ENCODE assay signal across 30 cellular contexts in the genomic region with DNA sequence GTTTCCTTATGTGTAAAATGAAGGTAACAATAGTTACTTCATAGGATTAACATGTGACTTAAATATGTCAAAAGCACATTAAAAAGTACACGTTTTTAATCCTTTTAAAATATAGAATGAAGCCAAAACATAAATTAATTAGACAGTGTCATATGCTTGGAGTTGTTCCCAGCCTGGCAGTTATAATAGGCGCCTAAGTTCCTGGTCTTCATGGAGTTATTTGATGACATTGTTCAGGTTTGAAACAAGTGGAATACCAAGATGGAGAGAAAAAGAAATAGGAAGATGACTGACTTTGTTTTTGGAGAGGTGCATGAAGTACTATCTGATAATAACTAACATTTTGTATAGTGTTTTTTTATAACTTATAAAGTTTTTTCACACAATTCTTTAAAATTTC.
DNase-seq lines count a peak whose midpoint lies in the region; ATAC-seq and TF ChIP-seq lines count a peak whose summit lies in the region.
"Had no signal": no experiment of that assay in that cellular context is flagged by ENCODE, and none has a peak within 500 bp of the region (broad histone marks: within the 10 kb centered on the region; RNA-seq: fewer than 3 reads in every experiment).

No MANE protein-coding gene starts in this region.

- no peaks in the 10 kb centered on the region for H3K9me3 ChIP-seq in A673 (ENCODE audit: low read depth, low read length, poor library complexity, severe bottlenecking)
- H3K9me3 ChIP-seq: breast epithelium, left lung, spleen, upper lobe of right lung had no signal

- TF ChIP-seq EP300 in Ishikawa (IDR thresholded peaks at IDR 0.05; ENCODE audit: borderline replicate concordance): no peak

- H3K36me3 ChIP-seq in A673 (ENCODE audit: insufficient read depth, low read length, poor library complexity, severe bottlenecking): no peaks in the 10 kb centered on the region
- H3K36me3 ChIP-seq: breast epithelium, upper lobe of right lung had no signal

- peaks cover 77% of the 10 kb centered on the region for H3K4me1 ChIP-seq in A673 (ENCODE audit: insufficient read depth, low read length, poor library complexity, severe bottlenecking)

- H3K27me3 ChIP-seq in A673 (replicated peaks; ENCODE audit: insufficient read depth, low read depth, low read length, poor library complexity): no peaks in the 10 kb centered on the region
- H3K27me3 ChIP-seq: breast epithelium, left lung, spleen, upper lobe of right lung had no signal

- no peaks in the 10 kb centered on the region for H3K27me3 Mint-ChIP-seq in activated CD4-positive, alpha-beta T cell treated with anti-CD3 and anti-CD28 coated beads, Interleukin-2, amount 10 ng/mL, durations not matched to agents 7 days and 5 days
- H3K27me3 Mint-ChIP-seq: activated B cell treated with CpG ODN at 0.5 μM for 24 hours; activated naive CD4-positive, alpha-beta T cell treated with anti-CD3 and anti-CD28 coated beads, Interleukin-2, amount 50 U/mL, for 24 hours; B cell; naive B cell had no signal

- ATAC-seq in SK-N-SH treated with all-trans-retinoic acid at 6 μM for 48 hours (peak; percentile 30; the same call in 1 of the 3 replicates), left colon (peak; percentile 52), sciatic nerve (no peak)
- ATAC-seq: esophagus mucosa, left lung, PC-3, Right ventricle myocardium inferior had no signal

- H3K9me3 Mint-ChIP-seq in activated CD4-positive, alpha-beta T cell treated with anti-CD3 and anti-CD28 coated beads, Interleukin-2, amount 10 ng/mL, durations not matched to agents 7 days and 5 days: no peaks in the 10 kb centered on the region
- H3K9me3 Mint-ChIP-seq: activated B cell treated with CpG ODN at 0.5 μM for 24 hours; activated naive CD4-positive, alpha-beta T cell treated with anti-CD3 and anti-CD28 coated beads, Interleukin-2, amount 50 U/mL, for 24 hours; activated T-helper 2 cell treated with anti-CD3 and anti-CD28 coated beads, Interferon-gamma antibody, Interleukin-2, Interleukin-4, amounts not matched to agents 10 μg/mL and 5 μg/mL and 100 μg/mL, durations not matched to agents 14 hours and 24 hours and 36 hours had no signal

- no peak overlapping the region for H3K4me3 Mint-ChIP-seq in activated CD4-positive, alpha-beta T cell treated with anti-CD3 and anti-CD28 coated beads, Interleukin-2, amount 10 ng/mL, durations not matched to agents 7 days and 5 days
- H3K4me3 Mint-ChIP-seq: activated B cell treated with CpG ODN at 0.5 μM for 24 hours; activated naive CD4-positive, alpha-beta T cell treated with anti-CD3 and anti-CD28 coated beads, Interleukin-2, amount 50 U/mL, for 24 hours; B cell; naive B cell had no signal

- POLR2A ChIA-PET in A673 (lab: Charles Lee; ENCODE audit: low non-redundant PET): no interaction called here
- POLR2A ChIA-PET in activated CD4-positive, alpha-beta T cell treated with anti-CD3 and anti-CD28 coated beads, Interleukin-2, amount 10 ng/mL, durations not matched to agents 7 days and 5 days (lab: Charles Lee): no interaction called here

- no peak for TF ChIP-seq CTCF in A673 (conservative IDR thresholded peaks at IDR 0.05; ENCODE audit: low read depth, low read length)

- intact Hi-C loops in A673 (cut with micrococcal nuclease; ENCODE audit: unreplicated experiment) (no loop called here), left colon (cut with DNase I, micrococcal nuclease) (no loop called here), sciatic nerve (cut with DNase I) (no loop called here), head of caudate nucleus (cut with DNase I) (no loop called here)

- no peak for TF ChIP-seq RAD21 in Ishikawa (IDR thresholded peaks at IDR 0.05; ENCODE audit: low read depth)

- peaks cover 3% of the 10 kb centered on the region for H3K36me3 Mint-ChIP-seq in activated CD4-positive, alpha-beta T cell treated with anti-CD3 and anti-CD28 coated beads, Interleukin-2, amount 10 ng/mL, durations not matched to agents 7 days and 5 days (ENCODE audit: low read depth)
- H3K36me3 Mint-ChIP-seq: naive B cell had no signal

- peak overlapping the region; percentile 9 for H3K4me3 ChIP-seq in A673 (ENCODE audit: low read depth, low read length, poor library complexity, severe bottlenecking)
- H3K4me3 ChIP-seq: breast epithelium, left lung, spleen, upper lobe of right lung had no signal

- no TSS peak for BruUV-seq in A673 (replicated peaks; lab: Mats Ljungman, UMichigan)

- CTCF ChIA-PET in A673 (lab: Charles Lee): no interaction called here
- CTCF ChIA-PET in activated CD4-positive, alpha-beta T cell treated with anti-CD3 and anti-CD28 coated beads, Interleukin-2, amount 10 ng/mL, durations not matched to agents 7 days and 5 days (lab: Charles Lee): no interaction called here

- H3K27ac ChIP-seq in A673 (ENCODE audit: low read depth, low read length, poor library complexity, severe bottlenecking): peak overlapping the region; percentile 76
- H3K27ac ChIP-seq: left lung, upper lobe of right lung had no signal

- no peak overlapping the region for H3K27ac Mint-ChIP-seq in activated CD4-positive, alpha-beta T cell treated with anti-CD3 and anti-CD28 coated beads, Interleukin-2, amount 10 ng/mL, durations not matched to agents 7 days and 5 days
- H3K27ac Mint-ChIP-seq: activated B cell treated with CpG ODN at 0.5 μM for 24 hours; activated naive CD4-positive, alpha-beta T cell treated with anti-CD3 and anti-CD28 coated beads, Interleukin-2, amount 50 U/mL, for 24 hours; activated T-helper 2 cell treated with anti-CD3 and anti-CD28 coated beads, Interferon-gamma antibody, Interleukin-2, Interleukin-4, amounts not matched to agents 10 μg/mL and 5 μg/mL and 100 μg/mL, durations not matched to agents 14 hours and 24 hours and 36 hours; B cell had no signal

- DNase-seq in A673 (ENCODE audit: low spot score) (peak; percentile 75), left colon (no peak), sciatic nerve (ENCODE audit: low spot score) (no peak), dermis blood vessel endothelial cell (no peak), head of caudate nucleus (no peak)
- no peak for DNase-seq in activated CD4-positive, alpha-beta T cell treated with anti-CD3 and anti-CD28 coated beads, Interleukin-2, amount 10 ng/mL, durations not matched to agents 7 days and 5 days
- DNase-seq: activated B cell treated with CpG ODN at 0.5 μM for 24 hours; activated CD4-positive, alpha-beta T cell treated with anti-CD3 and anti-CD28 coated beads, Interleukin-2, amount 50 U/mL, for 4 hours; DMS53; effector memory CD4-positive, alpha-beta T cell; foreskin melanocyte; hippocampal formation; left lung; naive B cell; NCI-H1105; NCI-H2029 treated with DMSO at 0.1 percent for 48 hours; NCI-H2227 treated with DMSO at 0.1 percent for 48 hours; NCI-H774; spleen; SW 1271; upper lobe of right lung had no signal

- H3K4me1 Mint-ChIP-seq in activated CD4-positive, alpha-beta T cell treated with anti-CD3 and anti-CD28 coated beads, Interleukin-2, amount 10 ng/mL, durations not matched to agents 7 days and 5 days: peaks cover 48% of the 10 kb centered on the region

TF ChIP-seq in Ishikawa, 13 proteins besides CTCF, POLR2A, EP300 and RAD21:
- TF ChIP-seq, protein P1, sequence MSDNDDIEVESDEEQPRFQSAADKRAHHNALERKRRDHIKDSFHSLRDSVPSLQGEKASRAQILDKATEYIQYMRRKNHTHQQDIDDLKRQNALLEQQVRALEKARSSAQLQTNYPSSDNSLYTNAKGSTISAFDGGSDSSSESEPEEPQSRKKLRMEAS (IDR thresholded peaks at IDR 0.05): no peak
- TF ChIP-seq NFIC (IDR thresholded peaks at IDR 0.05): peak; percentile 11; the same call in 1 of the 2 replicates
TF ChIP-seq in Ishikawa: peak in this region for 1.

TF ChIP-seq in SK-N-SH treated with all-trans-retinoic acid at 6 μM for 48 hours, 23 proteins besides CTCF, POLR2A, EP300 and RAD21 (continues in another document):
- no peak for TF ChIP-seq CSDC2 (CRISPR knock-in tag; IDR thresholded peaks at IDR 0.05)
- TF ChIP-seq, protein P2, sequence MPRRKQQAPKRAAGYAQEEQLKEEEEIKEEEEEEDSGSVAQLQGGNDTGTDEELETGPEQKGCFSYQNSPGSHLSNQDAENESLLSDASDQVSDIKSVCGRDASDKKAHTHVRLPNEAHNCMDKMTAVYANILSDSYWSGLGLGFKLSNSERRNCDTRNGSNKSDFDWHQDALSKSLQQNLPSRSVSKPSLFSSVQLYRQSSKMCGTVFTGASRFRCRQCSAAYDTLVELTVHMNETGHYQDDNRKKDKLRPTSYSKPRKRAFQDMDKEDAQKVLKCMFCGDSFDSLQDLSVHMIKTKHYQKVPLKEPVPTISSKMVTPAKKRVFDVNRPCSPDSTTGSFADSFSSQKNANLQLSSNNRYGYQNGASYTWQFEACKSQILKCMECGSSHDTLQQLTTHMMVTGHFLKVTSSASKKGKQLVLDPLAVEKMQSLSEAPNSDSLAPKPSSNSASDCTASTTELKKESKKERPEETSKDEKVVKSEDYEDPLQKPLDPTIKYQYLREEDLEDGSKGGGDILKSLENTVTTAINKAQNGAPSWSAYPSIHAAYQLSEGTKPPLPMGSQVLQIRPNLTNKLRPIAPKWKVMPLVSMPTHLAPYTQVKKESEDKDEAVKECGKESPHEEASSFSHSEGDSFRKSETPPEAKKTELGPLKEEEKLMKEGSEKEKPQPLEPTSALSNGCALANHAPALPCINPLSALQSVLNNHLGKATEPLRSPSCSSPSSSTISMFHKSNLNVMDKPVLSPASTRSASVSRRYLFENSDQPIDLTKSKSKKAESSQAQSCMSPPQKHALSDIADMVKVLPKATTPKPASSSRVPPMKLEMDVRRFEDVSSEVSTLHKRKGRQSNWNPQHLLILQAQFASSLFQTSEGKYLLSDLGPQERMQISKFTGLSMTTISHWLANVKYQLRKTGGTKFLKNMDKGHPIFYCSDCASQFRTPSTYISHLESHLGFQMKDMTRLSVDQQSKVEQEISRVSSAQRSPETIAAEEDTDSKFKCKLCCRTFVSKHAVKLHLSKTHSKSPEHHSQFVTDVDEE (CRISPR knock-in tag; IDR thresholded peaks at IDR 0.05): no peak
- no peak for TF ChIP-seq TOX (CRISPR knock-in tag; IDR thresholded peaks at IDR 0.05; ENCODE audit: borderline replicate concordance)
- no peak for TF ChIP-seq ARNTL (CRISPR knock-in tag; IDR thresholded peaks at IDR 0.05; ENCODE audit: borderline replicate concordance, low read depth)
- no peak for TF ChIP-seq GLIS3 (CRISPR knock-in tag; IDR thresholded peaks at IDR 0.05)
- no peak for TF ChIP-seq SNAI2 (CRISPR knock-in tag; IDR thresholded peaks at IDR 0.05)
- no peak for TF ChIP-seq ZNF565 (CRISPR knock-in tag; conservative IDR thresholded peaks at IDR 0.05; ENCODE audit: low read depth)
- no peak for TF ChIP-seq ZNF70 (CRISPR knock-in tag; IDR thresholded peaks at IDR 0.05)
- no peak for TF ChIP-seq OSR1 (CRISPR knock-in tag; IDR thresholded peaks at IDR 0.05)
- no peak for TF ChIP-seq ZFP30 (CRISPR knock-in tag; IDR thresholded peaks at IDR 0.05)
- no peak for TF ChIP-seq ZFP3 (CRISPR knock-in tag; IDR thresholded peaks at IDR 0.05)
